12 cellular contexts compared by ENCODE assay signal in the genomic region with DNA sequence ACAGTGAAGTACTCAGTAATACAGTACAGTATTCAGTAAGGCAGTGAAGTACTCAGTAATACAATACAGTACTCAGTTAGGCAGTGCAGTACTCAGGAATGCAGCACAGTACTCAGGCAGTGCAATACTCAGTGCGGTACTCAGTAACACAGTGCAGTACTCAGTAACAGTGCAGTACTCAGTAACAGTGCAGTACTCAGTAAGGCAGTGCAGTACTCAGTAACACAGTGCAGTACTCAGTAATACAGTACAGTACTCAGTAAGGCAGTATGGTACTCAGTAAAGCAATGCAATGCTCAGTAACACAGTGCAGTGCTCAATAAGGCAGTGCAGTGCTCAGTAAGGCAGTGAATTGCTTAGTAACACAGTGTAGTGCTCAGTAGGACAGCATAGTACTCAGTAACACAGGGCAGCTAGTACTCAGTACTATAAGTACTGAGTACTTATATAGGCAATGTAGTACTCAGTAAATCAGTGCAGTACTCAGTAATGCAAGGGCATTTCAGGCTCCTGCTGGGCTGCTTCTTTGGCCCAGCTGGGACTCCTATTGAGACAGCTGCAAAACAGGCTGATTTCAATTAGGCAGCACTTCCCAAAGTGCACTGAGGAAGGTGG.
"Had no signal": no experiment of that assay in that cellular context is flagged by ENCODE, and none has a peak within 500 bp of the region (broad histone marks: within the 10 kb centered on the region; RNA-seq: fewer than 3 reads in every experiment).

No MANE protein-coding gene starts in this region.

- H3K9me3 ChIP-seq: lower lobe of right lung had no signal

- ATAC-seq: effector memory CD8-positive, alpha-beta T cell; lower lobe of right lung; stimulated activated memory B cell treated with anti-CD40 and anti-IgM and Interleukin-4, amounts not matched to agents 10 μg/mL and 1 μg/mL and 100 μg/mL, for 72 hours had no signal

- H3K4me3 ChIP-seq: lower lobe of right lung, smooth muscle cell had no signal

- H3K4me1 ChIP-seq: lower lobe of right lung had no signal

- DNase-seq: activated CD4-positive, alpha-beta memory T cell treated with anti-CD3 and anti-CD28 coated beads for 36 hours; activated gamma-delta T cell; activated T-cell treated with anti-CD3 and anti-CD28 coated beads, Interleukin-2, amount 50 U/mL, for 48 hours; effector memory CD8-positive, alpha-beta T cell; hypothalamus; kidney glomerular epithelial cell; lower lobe of right lung; midbrain; naive B cell had no signal

- H3K36me3 ChIP-seq: lower lobe of right lung had no signal

- H3K27ac ChIP-seq: epithelial cell of prostate, lower lobe of right lung had no signal
